Comparison of ENCODE assay signal across 13 cellular contexts in the genomic region with DNA sequence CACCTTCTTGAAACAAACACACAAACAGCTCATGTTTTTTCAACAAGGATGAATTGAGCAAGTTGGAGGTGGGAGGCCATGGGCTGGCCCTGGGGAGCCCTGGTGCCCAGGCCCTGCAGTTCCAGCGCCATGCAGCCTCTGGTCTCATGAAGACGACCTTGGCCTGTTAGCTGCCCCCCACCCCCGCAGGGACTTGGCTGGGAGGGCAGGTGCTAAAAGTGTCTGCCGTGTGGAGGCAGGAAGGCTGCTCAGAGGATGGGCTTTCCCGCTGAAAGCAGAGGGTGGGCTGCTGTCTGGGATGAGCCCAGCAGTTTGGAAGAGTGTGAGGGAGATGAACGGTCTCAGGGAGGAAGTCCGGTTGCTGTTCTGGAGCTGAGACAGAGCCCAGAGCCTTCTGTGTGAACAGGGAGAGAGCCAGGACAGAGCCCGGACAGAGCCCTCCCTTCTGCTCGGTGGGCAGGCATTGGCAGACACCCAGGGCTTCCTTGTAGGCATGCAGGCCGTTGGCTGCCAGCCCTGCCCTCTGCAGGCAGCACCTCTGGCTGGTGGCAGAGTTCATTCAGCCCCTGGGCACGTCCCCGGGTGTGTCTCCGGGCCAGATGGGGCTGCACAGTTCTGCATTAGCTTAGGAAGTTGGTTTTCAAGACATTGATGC. TPM values are rescaled to one million over a fixed set of nuclear protein-coding genes. Genes with fewer than 3 reads are reported as not detected.
DNase-seq lines count a peak whose midpoint lies in the region; ATAC-seq and TF ChIP-seq lines count a peak whose summit lies in the region.
"Had no signal": no experiment of that assay in that cellular context is flagged by ENCODE, and none has a peak within 500 bp of the region (broad histone marks: within the 10 kb centered on the region; RNA-seq: fewer than 3 reads in every experiment).

No MANE protein-coding gene starts in this region.

- H3K27me3 ChIP-seq in RWPE2 (ENCODE audit: insufficient read depth, poor library complexity, severe bottlenecking): no peaks in the 10 kb centered on the region
- H3K27me3 ChIP-seq: uterus had no signal

- intact Hi-C loops in left cardiac atrium (cut with DNase I) (loop anchor here in 1 of 2 donors (5.0 kb wide), 1 partner anchor 42 kb away; no protein-coding TSS in a partner anchor), posterior cingulate gyrus (cut with DNase I) (no loop called here)

- peak; percentile 51 for DNase-seq in DMS 273 treated with DMSO at 0.1 percent for 48 hours (lab: John Stamatoyannopoulos, UW)
- no peak for DNase-seq in RWPE2 (ENCODE audit: low spot score)
- peak; percentile 86 for DNase-seq in left cardiac atrium
- peak in 8 of 10 donors; percentile 42 to 91 (median 60) for DNase-seq in posterior cingulate gyrus
- DNase-seq in cortex of kidney (lab: John Stamatoyannopoulos, UW): no peak
- DNase-seq in NK-92 (lab: John Stamatoyannopoulos, UW; ENCODE audit: unreplicated experiment): no peak
- no peak for DNase-seq in activated naive CD4-positive, alpha-beta T cell (lab: John Stamatoyannopoulos, UW)
- DNase-seq: activated CD4-positive, alpha-beta T cell treated with anti-CD3 and anti-CD28 coated beads for 1 hour; activated naive CD4-positive, alpha-beta T cell treated with Interleukin-2 at 50 U/mL for 16 hours; CD4-positive, alpha-beta memory T cell; NCI-H1105 treated with DMSO at 0.1 percent for 48 hours had no signal

- H3K27ac ChIP-seq in RWPE2 (ENCODE audit: poor library complexity, severe bottlenecking): no peak overlapping the region
- H3K27ac ChIP-seq: uterus had no signal

- TF ChIP-seq CTCF in RWPE2 (IDR thresholded peaks at IDR 0.05; ENCODE audit: poor library complexity, severe bottlenecking): no peak

- H3K4me1 ChIP-seq in RWPE2 (ENCODE audit: insufficient read depth, poor library complexity, severe bottlenecking): peaks cover 16% of the 10 kb centered on the region
- H3K4me1 ChIP-seq: uterus had no signal

- ATAC-seq in RWPE2 (ENCODE audit: low read depth) (peak; percentile 41), left cardiac atrium (peak; percentile 89 to 90), HG03159 (IDR thresholded peaks at IDR 0.05; ENCODE audit: unreplicated experiment) (no peak)

- no peaks in the 10 kb centered on the region for H3K9me3 ChIP-seq in RWPE2 (ENCODE audit: severe bottlenecking)
- H3K9me3 ChIP-seq: uterus had no signal

- H3K4me3 ChIP-seq in RWPE2 (ENCODE audit: severe bottlenecking): no peak overlapping the region
- H3K4me3 ChIP-seq: uterus had no signal

- H3K36me3 ChIP-seq in RWPE2 (ENCODE audit: low read depth): no peaks in the 10 kb centered on the region
- H3K36me3 ChIP-seq: uterus had no signal

RNA-seq across cellular contexts. Expression of a gene that starts 18.7 kb away (rescaled TPM):
- 1 to 10 TPM in 1 of 2 donors, under 1 TPM in 1; 0.31 to 1.0 TPM for total RNA-seq in left cardiac atrium

Comparison
In these comparisons a context has a peak if more than half of its experiments do, and no peak if none do; other contexts are left out.
1. DNase-seq: peak in DMS 273 treated with DMSO at 0.1 percent for 48 hours (single experiment), left cardiac atrium (single experiment) and posterior cingulate gyrus (8 of 10); none in RWPE2 (single experiment), cortex of kidney (single experiment), NK-92 (single experiment) and activated naive CD4-positive, alpha-beta T cell (0 of 4).